In the genomic region with DNA sequence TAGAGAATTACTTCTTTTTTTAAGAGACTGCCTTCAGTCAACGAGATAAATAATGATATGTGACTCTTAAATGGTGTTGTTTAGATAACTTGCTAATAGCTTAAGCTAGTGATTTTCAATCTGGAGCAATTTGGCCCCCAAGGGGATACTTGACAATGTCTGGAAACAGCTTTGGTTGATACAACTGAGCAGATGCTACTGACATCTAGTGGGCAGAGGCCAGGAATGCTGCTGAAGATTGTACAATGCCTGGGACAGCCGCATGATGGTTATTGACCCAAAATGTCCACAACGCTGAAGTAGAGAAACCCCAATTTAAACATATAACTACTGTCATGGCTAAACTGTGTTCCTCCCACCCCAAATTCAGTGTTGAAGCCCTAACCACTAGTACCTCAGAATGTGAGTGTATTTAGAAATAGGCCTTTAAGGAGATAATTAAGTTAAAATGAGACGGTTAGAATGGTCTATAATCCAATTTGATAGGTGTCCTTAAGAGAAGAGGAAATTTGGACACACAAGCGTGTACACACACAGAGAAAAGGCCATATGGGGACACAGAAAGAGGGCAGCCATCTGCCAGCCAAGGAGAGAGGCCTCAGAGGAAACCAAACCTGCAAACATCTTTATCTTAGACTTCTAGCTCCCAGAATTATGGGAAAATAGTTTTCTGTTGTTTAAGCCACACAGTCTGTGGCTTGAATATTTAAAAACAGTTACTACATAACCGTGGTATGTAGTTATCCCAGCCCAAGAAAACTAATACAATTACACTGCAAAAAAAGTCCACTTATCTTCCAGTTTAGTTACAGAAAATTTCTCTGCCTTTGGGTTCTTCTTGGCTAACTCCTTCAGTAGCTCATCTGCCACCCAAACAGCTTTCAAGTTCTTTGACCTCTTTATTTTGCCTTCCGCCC, we compare ENCODE assay signal across 8 cellular contexts. TPM values are rescaled to one million over a fixed set of nuclear protein-coding genes. Genes with fewer than 3 reads are reported as not detected.
DNase-seq lines count a peak whose midpoint lies in the region; ATAC-seq and TF ChIP-seq lines count a peak whose summit lies in the region.

No MANE protein-coding gene starts in this region.

- no peaks in the 10 kb centered on the region for H3K27me3 ChIP-seq in H7 (ENCODE audit: control insufficient read depth, insufficient read depth, low read length)

- peak; percentile 94 for TF ChIP-seq CTCF in OCI-LY7 (conservative IDR thresholded peaks at IDR 0.05; ENCODE audit: low read length)

- no peak overlapping the region for H3K4me2 ChIP-seq in OCI-LY7 (ENCODE audit: low read length)

- H3K9me3 ChIP-seq in OCI-LY7 (ENCODE audit: low read length) = no peaks in the 10 kb centered on the region

- CTCF ChIA-PET in OCI-LY7 (lab: Charles Lee; ENCODE audit: unreplicated experiment) = interaction anchor here (0.6 to 2.2 kb wide), 3 partner anchors 148 to 150 kb away, joined by 3 to 15 read pairs (median 4); a partner anchor contains a TSS

- peak; percentile 100 for ATAC-seq in GM21723 (IDR thresholded peaks at IDR 0.05; ENCODE audit: unreplicated experiment)

- peak overlapping the region; percentile 35; the same call in 1 of the 2 replicates for H2AFZ ChIP-seq in OCI-LY7 (ENCODE audit: low read length)

- POLR2A ChIA-PET in OCI-LY7 (lab: Charles Lee) = interaction anchor here (0.8 to 3.9 kb wide), 6 partner anchors 11 to 149 kb away, joined by 3 to 32 read pairs (median 4); a partner anchor contains a TSS

- no TSS peak for BruUV-seq in OCI-LY7 (replicated peaks; lab: Mats Ljungman, UMichigan)

- H3K9me2 ChIP-seq in OCI-LY7 (ENCODE audit: insufficient read depth, low read length) = no peaks in the 10 kb centered on the region

- H4K20me1 ChIP-seq in OCI-LY7 (ENCODE audit: insufficient read depth, low read length) = no peaks in the 10 kb centered on the region

- DNase-seq in GF-D8 (lab: John Stamatoyannopoulos, UW) (peak; percentile 31), OCI-LY7 (ENCODE audit: low spot score) (peak; percentile 81), fibroblast of the conjunctiva (ENCODE audit: low read depth) (peak; percentile 64), occipital lobe (lab: John Stamatoyannopoulos, UW) (peak; percentile 42), H7 (no peak)
- peak; percentile 55 for DNase-seq in Jurkat, Clone E6-1 (ENCODE audit: low read depth, low spot score)
- peak; percentile 55 to 64 for DNase-seq in activated T-cell treated with anti-CD3 and anti-CD28 coated beads, Interleukin-2, amount 50 U/mL, for 48 hours

- no peaks in the 10 kb centered on the region for H3K4me1 ChIP-seq in OCI-LY7 (ENCODE audit: insufficient read depth, low read length, poor library complexity, severe bottlenecking)

- intact Hi-C loops in OCI-LY7 (cut with micrococcal nuclease; ENCODE audit: unreplicated experiment) = loop anchor here (1.0 to 10.0 kb wide), 2 partner anchors 148 to 961 kb away; a partner anchor contains a TSS

- no peak overlapping the region for H3K27ac ChIP-seq in OCI-LY7 (ENCODE audit: low read depth, low read length, poor library complexity, severe bottlenecking)

- H3K36me3 ChIP-seq in OCI-LY7 (ENCODE audit: insufficient read depth, low read length) (no peaks in the 10 kb centered on the region), H7 (replicated peaks; ENCODE audit: control insufficient read depth, insufficient read depth, low read length) (no peaks in the 10 kb centered on the region)

- H3K79me2 ChIP-seq in OCI-LY7 (ENCODE audit: insufficient read depth, low read depth, low read length) = no peaks in the 10 kb centered on the region

- H3K4me3 ChIP-seq in Jurkat, Clone E6-1 (ENCODE audit: low read length) = no peak overlapping the region
- H3K4me3 ChIP-seq in OCI-LY7 (ENCODE audit: low read depth, low read length, poor library complexity, severe bottlenecking) (no peak overlapping the region), H7 (ENCODE audit: insufficient read depth, low read depth, low read length) (no peak overlapping the region)

RNA-seq across cellular contexts. Expression of a gene that starts 22.2 kb away (rescaled TPM):
- 4.4 TPM for polyA plus RNA-seq in Jurkat, Clone E6-1 (2012; ENCODE audit: insufficient read depth, insufficient read length)
- total RNA-seq in OCI-LY7 (2014; rRNA removed; shearing (Covaris generic)) = 2.2 and 2.9 TPM in 2 replicates
- total RNA-seq in OCI-LY7 (2022) (4.4 and 5.3 TPM in 2 replicates), occipital lobe (9.4 TPM)
- 2.6 and 3.2 TPM in 2 replicates for total RNA-seq in H7 (2014; rRNA removed; shearing (Covaris generic))

RNA-seq across cellular contexts. Expression of a gene that starts 22.3 kb away (rescaled TPM):
- polyA plus RNA-seq in Jurkat, Clone E6-1 (2012; ENCODE audit: insufficient read depth, insufficient read length) = 23.3 TPM
- total RNA-seq in OCI-LY7 (2014; rRNA removed; shearing (Covaris generic)) = 17.5 and 18.6 TPM in 2 replicates
- total RNA-seq in OCI-LY7 (2022) = 36.5 and 37.4 TPM in 2 replicates
- total RNA-seq in occipital lobe = 58.5 TPM
- 36.9 and 47.4 TPM in 2 replicates for total RNA-seq in H7 (2014; rRNA removed; shearing (Covaris generic))
